In the genomic region with DNA sequence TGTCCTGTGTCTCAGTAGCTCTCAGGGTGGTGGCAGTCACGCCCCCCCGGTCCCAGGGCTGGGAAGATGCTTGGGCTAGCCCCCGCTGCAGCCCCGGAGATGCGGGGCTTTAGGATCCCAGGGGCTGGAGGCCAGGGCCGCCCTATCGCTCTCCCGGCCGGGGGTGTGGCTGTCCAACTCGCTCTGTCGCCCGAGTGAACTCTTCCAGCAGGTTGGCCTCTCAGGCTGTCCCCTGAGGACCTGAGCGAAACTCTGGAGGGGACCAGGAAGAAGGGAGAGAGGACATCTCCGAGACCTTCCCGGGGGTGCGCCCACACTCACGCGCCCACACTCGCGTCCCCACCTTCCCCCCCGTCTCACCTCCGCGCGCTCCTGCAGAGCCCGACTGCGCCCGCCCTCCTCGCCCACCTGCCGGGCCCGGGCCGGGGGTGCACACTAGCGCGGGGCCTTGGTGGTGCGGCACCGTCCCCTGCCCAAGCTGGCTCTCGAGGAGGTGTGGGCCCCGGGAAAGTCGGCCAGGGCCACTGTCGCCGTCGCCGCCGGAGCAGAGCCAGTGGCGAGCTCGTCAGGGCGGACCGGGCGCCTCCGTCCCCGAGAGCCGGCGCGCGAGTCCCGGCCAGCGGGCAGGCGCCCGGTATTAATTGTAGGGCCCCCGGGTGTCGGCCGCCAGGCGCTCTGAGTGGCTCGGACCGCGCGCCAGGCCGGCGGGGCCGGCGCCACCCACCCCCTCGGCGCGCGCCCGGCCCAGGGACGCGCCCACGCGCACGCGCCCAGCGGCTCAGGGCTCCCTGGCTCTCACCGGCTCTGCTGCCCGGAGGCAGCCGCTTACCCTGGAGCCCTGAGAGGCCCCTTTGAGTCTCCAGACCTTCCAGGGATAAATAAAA, we compare ENCODE assay signal across 8 cellular contexts.
DNase-seq lines count a peak whose midpoint lies in the region; ATAC-seq, FAIRE-seq and TF ChIP-seq lines count a peak whose summit lies in the region.

No MANE protein-coding gene starts in this region.

- no peak for FAIRE-seq in GM12892 (lab: Jason Lieb, UNC)

- TF ChIP-seq POLR2A in GM12892 (IDR thresholded peaks at IDR 0.05; ENCODE audit: low read depth, low read length), result no peak

- H3K36me3 ChIP-seq in neuron (ENCODE audit: insufficient read depth, low read length), result no peaks in the 10 kb centered on the region

- H3K4me1 ChIP-seq in neuron (ENCODE audit: insufficient read depth, low read length), result peaks cover 28% of the 10 kb centered on the region

- ATAC-seq in GM21447 (IDR thresholded peaks at IDR 0.05; ENCODE audit: unreplicated experiment), result no peak
- ATAC-seq in HG03095 (IDR thresholded peaks at IDR 0.05; ENCODE audit: unreplicated experiment), result no peak
- no peak for ATAC-seq in GM21825 (IDR thresholded peaks at IDR 0.05; ENCODE audit: unreplicated experiment)

- H3K4me3 ChIP-seq in neuron (ENCODE audit: low read length), result peak overlapping the region; percentile 89

- peaks cover 6% of the 10 kb centered on the region for H3K27me3 ChIP-seq in neuron (ENCODE audit: insufficient read depth, low read length)

- DNase-seq in GM12892 (ENCODE audit: insufficient read length), result peak; percentile 18
- DNase-seq in NCI-H69 (lab: John Stamatoyannopoulos, UW), result peak; percentile 74
- DNase-seq in activated naive CD4-positive, alpha-beta T cell treated with Interleukin-2 at 50 U/mL for 16 hours, result peak; percentile 29
- DNase-seq in glomerular visceral epithelial cell (ENCODE audit: extremely low spot score), result peak; percentile 72

- peak overlapping the region; percentile 97 for H2AFZ ChIP-seq in neuron (ENCODE audit: low read depth, low read length)

- no peaks in the 10 kb centered on the region for H3K9me3 ChIP-seq in neuron (ENCODE audit: low read length)

Comparison
In these comparisons a context has a peak if more than half of its experiments do, and no peak if none do; other contexts are left out.
1. DNase-seq: peak in every context shown above with its lines; median percentile 74 in NCI-H69; 72 in glomerular visceral epithelial cell; 29 in activated naive CD4-positive, alpha-beta T cell treated with Interleukin-2 at 50 U/mL for 16 hours; 18 in GM12892.